8 cellular contexts compared by ENCODE assay signal in the genomic region with DNA sequence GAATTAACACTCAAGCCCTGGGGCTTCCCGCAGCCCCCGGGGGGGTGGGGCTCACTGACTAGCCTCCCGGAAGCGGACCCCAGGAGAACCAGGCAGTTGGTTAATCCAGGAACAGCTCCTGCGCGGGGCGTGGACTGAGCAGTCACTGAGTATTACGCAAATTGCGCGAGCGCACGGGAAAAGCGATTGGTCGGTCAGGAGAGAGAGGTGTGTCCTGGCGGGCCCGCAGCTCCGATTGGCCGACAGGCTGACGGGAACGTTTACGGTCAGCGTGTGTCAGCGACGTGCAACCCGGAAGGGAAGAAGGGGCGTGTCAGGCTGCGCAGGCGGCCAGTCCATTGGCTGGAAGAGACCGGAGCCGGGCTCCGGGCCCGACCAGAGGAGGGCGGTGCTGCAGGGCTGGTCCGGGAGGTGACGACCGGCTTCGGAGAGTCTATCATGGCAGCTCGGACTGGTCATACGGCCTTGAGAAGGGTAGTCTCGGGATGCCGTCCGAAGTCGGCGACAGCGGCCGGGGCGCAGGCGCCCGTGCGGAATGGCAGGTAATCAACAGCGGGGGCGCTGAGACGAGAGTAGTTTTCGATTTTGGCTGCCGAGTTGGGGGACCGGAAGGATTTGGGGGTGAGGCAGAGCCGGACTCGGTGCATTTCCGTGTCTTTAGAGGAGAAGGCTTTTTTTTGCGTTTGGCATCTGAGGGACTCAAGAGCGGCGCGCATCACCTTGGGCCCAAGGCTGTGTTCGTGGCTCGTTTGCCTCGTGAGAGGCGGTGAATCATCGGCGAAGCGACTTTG. TPM values are rescaled to one million over a fixed set of nuclear protein-coding genes. Genes with fewer than 3 reads are reported as not detected.
A peak's percentile ranks its signal among the peaks of the same experiment; 100 is the strongest.
DNase-seq lines count a peak whose midpoint lies in the region; ATAC-seq, FAIRE-seq and TF ChIP-seq lines count a peak whose summit lies in the region.

TSS of gene COQ10B (plus strand) at position 430 of the 791 bp plus-strand sequence. CDS start at position 439, 9 bp downstream.

- peak within 1 kb of the TSS in 3 of 4 experiments; percentile 89 to 92 (median 90); a peak in 6 of 7 replicates for H3K9ac ChIP-seq in H1 (replicated peaks in 1 of 4; ENCODE audit: extremely low read depth in 1 of 4, low read depth in 3 of 4, low read length in 3 of 4)

- H4K91ac ChIP-seq in H1 (replicated peaks; ENCODE audit: insufficient read length, low read length): peak within 1 kb of the TSS; percentile 36

- H3K27me3 ChIP-seq in Caco-2 (replicated peaks; ENCODE audit: control insufficient read depth, insufficient read depth, low read length) (no peaks in the 10 kb centered on the region), H1 (replicated peaks in 1 of 4; ENCODE audit: control insufficient read depth in 3 of 4, extremely low read depth in 1 of 4, insufficient read depth in 3 of 4, low read length in 3 of 4) (no peaks in the 10 kb centered on the region)

- peak in 1 of 2 experiments; percentile 65; a peak in 1 of 3 replicates for TF ChIP-seq EP300 in H1 (IDR thresholded peaks at IDR 0.05; ENCODE audit: borderline replicate concordance in 1 of 2, low read depth in 2 of 2, low read length in 2 of 2)

- FAIRE-seq in HTR-8/SVneo (lab: Jason Lieb, UNC) (peak; percentile 95), H1 (lab: Jason Lieb, UNC) (peak; percentile 45)

- H3K4me1 ChIP-seq in Caco-2 (peaks cover 16% of the 10 kb centered on the region), H1 (replicated peaks in 1 of 4; ENCODE audit: control insufficient read depth in 3 of 4, insufficient read depth in 4 of 4, low read length in 3 of 4) (peaks cover 0 to 5% (median 0%) of the 10 kb centered on the region in 4 experiments; a peak in 2 of 7 replicates)

- peak; percentile 32 to 92 for TF ChIP-seq POLR2A in H1 (IDR thresholded peaks at IDR 0.05; ENCODE audit: control extremely low read depth in 1 of 2, low read depth in 2 of 2, low read length in 2 of 2)

- H3K9me3 Mint-ChIP-seq in Caco-2 (ENCODE audit: unreplicated experiment): no peaks in the 10 kb centered on the region
- no peaks in the 10 kb centered on the region for H3K9me3 Mint-ChIP-seq in memory B cell

- H3K27me3 Mint-ChIP-seq in Caco-2 (ENCODE audit: insufficient read depth, unreplicated experiment): no peaks in the 10 kb centered on the region
- H3K27me3 Mint-ChIP-seq in memory B cell: no peaks in the 10 kb centered on the region

- no peaks in the 10 kb centered on the region for H3K36me3 ChIP-seq in Caco-2 (ENCODE audit: control insufficient read depth, insufficient read depth, low read length)
- H3K36me3 ChIP-seq in H1 (ENCODE audit: control insufficient read depth in 2 of 4, insufficient read depth in 4 of 4, low read length in 3 of 4): no peaks in the 10 kb centered on the region

- H3K23me2 ChIP-seq in H1 (ENCODE audit: low read depth, low read length): peaks cover 3% of the 10 kb centered on the region

- DNase-seq in Caco-2: peak; percentile 99 to 100
- peak; percentile 96 for DNase-seq in HTR-8/SVneo (ENCODE audit: insufficient read length, low spot score)
- DNase-seq in NOMO-1 treated with dmso at 0.1 percent for 144 hours (lab: John Stamatoyannopoulos, UW; ENCODE audit: unreplicated experiment): peak; percentile 100
- peak; percentile 86 to 98 (median 95) for DNase-seq in activated CD8-positive, alpha-beta memory T cell treated with anti-CD3 and anti-CD28 coated beads for 48 hours (ENCODE audit: low read depth in 2 of 3, low spot score in 2 of 3)
- DNase-seq in H1 (ENCODE audit: low read depth in 1 of 2, low spot score in 2 of 2): peak; percentile 96 to 99
- peak; percentile 89 to 97 for DNase-seq in memory B cell (ENCODE audit: low spot score in 2 of 2)
- DNase-seq in stimulated activated CD8-positive, alpha-beta memory T cell treated with anti-CD3 and anti-CD28 coated beads, Interleukin-12 subunit alpha, Interleukin-12 subunit beta, amount 100 ng/mL, for 24 hours (ENCODE audit: extremely low read depth): peak; percentile 98

- H3K18ac ChIP-seq in H1 (ENCODE audit: extremely low read depth, low read length): peak within 1 kb of the TSS; percentile 64

- 1% methylated on average over 70 of the region's 70 CpGs; no CpG with 5 or more reads in 1 of the 2 experiments for WGBS in H1 (ENCODE audit: extremely low coverage in 1 of 2, insufficient coverage in 1 of 2, insufficient read length in 1 of 2, insufficient replicate concordance in 2 of 2, low coverage in 1 of 2, low lambda C conversion rate in 2 of 2, missing lambda C conversion rate in 1 of 2), 2 experiments

- H4K20me1 ChIP-seq in H1 (replicated peaks in 1 of 2; ENCODE audit: control insufficient read depth in 1 of 2, insufficient read depth in 2 of 2, low read length in 2 of 2): peaks cover 0 to 4% of the 10 kb centered on the region in 2 experiments

- peaks cover 4% of the 10 kb centered on the region for H3K79me1 ChIP-seq in H1 (ENCODE audit: low read depth, low read length)

- H3K14ac ChIP-seq in H1 (ENCODE audit: insufficient read length): no peak within 1 kb of the TSS

- peak within 1 kb of the TSS; percentile 61 for H4K5ac ChIP-seq in H1 (ENCODE audit: insufficient read length, low read depth, low read length)

- no peak within 1 kb of the TSS for H3K23ac ChIP-seq in H1 (ENCODE audit: insufficient read length)

- H3K4me1 Mint-ChIP-seq in Caco-2 (ENCODE audit: low read depth, unreplicated experiment): peaks cover 17% of the 10 kb centered on the region
- H3K4me1 Mint-ChIP-seq in memory B cell: peaks cover 23% of the 10 kb centered on the region

- POLR2A ChIA-PET in Caco-2 (lab: Charles Lee) (interaction anchor here (0.5 to 4.0 kb wide), 13 partner anchors 9 to 550 kb away, joined by 3 to 64 read pairs (median 3); partner anchors contain the start of genes HSPD1, HSPE1, MARS2 and MOB4), H1 (lab: Charles Lee; ENCODE audit: partially characterized antibody) (interaction anchor here (0.8 to 4.8 kb wide), 11 partner anchors 13 to 82 kb away, joined by 3 to 40 read pairs (median 4); partner anchors contain the start of genes HSPD1, HSPE1 and SF3B1)

- no peak within 1 kb of the TSS for H2BK15ac ChIP-seq in H1 (ENCODE audit: low read length)

- peak within 1 kb of the TSS; percentile 92 for H2AFZ ChIP-seq in H1 (ENCODE audit: low read length)

- no TSS peak for BruUV-seq in Caco-2 (replicated peaks; lab: Mats Ljungman, UMichigan)

- peak in 1 of 2 experiments; percentile 46 for TF ChIP-seq CTCF in Caco-2 (IDR thresholded peaks at IDR 0.05; ENCODE audit: insufficient read depth in 1 of 2, low read depth in 1 of 2, low read length in 1 of 2, severe bottlenecking in 1 of 2, unreplicated experiment in 1 of 2)
- peak; percentile 0 to 23 (median 20); a peak in 2 of 4 replicates for TF ChIP-seq CTCF in H1 (IDR thresholded peaks at IDR 0.05; ENCODE audit: control extremely low read depth in 1 of 3, insufficient read depth in 1 of 3, low read depth in 1 of 3, low read length in 3 of 3)

- H2BK20ac ChIP-seq in H1 (ENCODE audit: low read length): no peak within 1 kb of the TSS

- intact Hi-C loops in Caco-2 (cut with micrococcal nuclease; ENCODE audit: unreplicated experiment): loop anchor here (1.0 to 10.0 kb wide), 5 partner anchors 8 to 251 kb away; partner anchors contain the start of genes HSPE1, MARS2 and SF3B1

- H3K27ac Mint-ChIP-seq in Caco-2 (ENCODE audit: unreplicated experiment): peak within 1 kb of the TSS; percentile 98
- H3K27ac Mint-ChIP-seq in memory B cell: peak within 1 kb of the TSS; percentile 99

- H2BK120ac ChIP-seq in H1 (replicated peaks; ENCODE audit: low read depth, low read length): no peak within 1 kb of the TSS

- no peak for TF ChIP-seq RAD21 in H1 (IDR thresholded peaks at IDR 0.05 in 1 of 2, conservative IDR thresholded peaks at IDR 0.05 in 1 of 2; ENCODE audit: low read depth in 2 of 2, low read length in 2 of 2)

- H3K79me2 ChIP-seq in H1 (ENCODE audit: control insufficient read depth in 1 of 2, insufficient read depth in 2 of 2, low read length in 2 of 2): peaks cover 16 to 36% of the 10 kb centered on the region in 2 experiments

- H2AK5ac ChIP-seq in H1 (ENCODE audit: low read depth, low read length): no peak within 1 kb of the TSS

- peak within 1 kb of the TSS; percentile 87 for H3K27ac ChIP-seq in H1 (ENCODE audit: low read depth, low read length)

- H4K8ac ChIP-seq in H1 (ENCODE audit: extremely low read depth, insufficient read depth, low read length): peak within 1 kb of the TSS; percentile 91

- CTCF ChIA-PET in Caco-2 (lab: Charles Lee): interaction anchor here (0.7 to 1.1 kb wide), 4 partner anchors 45 to 147 kb away, joined by 3 to 6 read pairs (median 4); partner anchors contain the start of genes HSPD1, HSPE1 and MOB4
- CTCF ChIA-PET in H1 (lab: Charles Lee; ENCODE audit: partially characterized antibody): interaction anchor here (0.6 to 1.6 kb wide), 5 partner anchors 9 to 248 kb away, joined by 3 to 4 read pairs (median 3); partner anchors contain the start of gene SF3B1

- H3K9me3 ChIP-seq in Caco-2: no peaks in the 10 kb centered on the region; the same call in 1 of the 2 replicates
- peaks cover 0 to 3% of the 10 kb centered on the region in 2 experiments; a peak in 1 of 4 replicates for H3K9me3 ChIP-seq in H1 (ENCODE audit: insufficient read depth in 2 of 2, low read depth in 1 of 2, low read length in 1 of 2)

- H3K4me3 Mint-ChIP-seq in Caco-2 (ENCODE audit: unreplicated experiment) (peak within 1 kb of the TSS; percentile 92), memory B cell (peak within 1 kb of the TSS; percentile 98)

- ATAC-seq in GM21367 (IDR thresholded peaks at IDR 0.05; ENCODE audit: unreplicated experiment): peak; percentile 96
- ATAC-seq in memory B cell (ENCODE audit: low read depth): peak; percentile 86

- peak within 1 kb of the TSS; percentile 86; the same call in 1 of the 2 replicates for H2BK5ac ChIP-seq in H1 (ENCODE audit: low read depth, low read length)

- H3K4ac ChIP-seq in H1 (replicated peaks; ENCODE audit: insufficient read length, low read depth, low read length): no peak within 1 kb of the TSS

- peaks cover 29% of the 10 kb centered on the region for H3K36me3 Mint-ChIP-seq in Caco-2 (ENCODE audit: insufficient read depth, unreplicated experiment)
- H3K36me3 Mint-ChIP-seq in memory B cell: no peaks in the 10 kb centered on the region

- H2BK12ac ChIP-seq in H1 (ENCODE audit: low read depth, low read length): peak within 1 kb of the TSS; percentile 78; the same call in 1 of the 2 replicates

- peak within 1 kb of the TSS; percentile 73 to 86 for H3K4me2 ChIP-seq in H1 (ENCODE audit: insufficient read depth in 1 of 2, low read depth in 2 of 2, low read length in 2 of 2)

- H3K4me3 ChIP-seq in Caco-2 (ENCODE audit: low read depth, low read length) (peak within 1 kb of the TSS; percentile 71), H1 (ENCODE audit: extremely low read depth in 1 of 4, insufficient read depth in 2 of 4, low read depth in 3 of 4, low read length in 4 of 4) (peak within 1 kb of the TSS; percentile 87 to 97 (median 93))

- H3K56ac ChIP-seq in H1 (replicated peaks; ENCODE audit: insufficient read length, low read depth, low read length): peak within 1 kb of the TSS; percentile 60

RNA-seq across cellular contexts. Expression of gene COQ10B, which starts in this region (rescaled TPM):
- total RNA-seq in Caco-2 (2022): 22.5 and 25.0 TPM in 2 replicates
- total RNA-seq in H1 (2021; fragmentation: NEBNext Ultra II Directional; extraction: Animal tissue kit (Norgen Biotek cat#: 25700)): 17.0 and 17.3 TPM in 2 replicates
- polyA plus RNA-seq in H1 (2011; rRNA removed): 1.7 and 1.9 TPM in 2 replicates
- 3.1 TPM for polyA plus RNA-seq in H1 (2011; cell fraction: cytosol; rRNA removed)
- 1.0 TPM for polyA plus RNA-seq in H1 (2011; cell fraction: nucleus; rRNA removed)
- 7.1 to 15.7 TPM (median 9.8 TPM) in 4 replicates for polyA plus RNA-seq in H1 (2012, experiment 1 of 2)
- 2.0 TPM for polyA plus RNA-seq in H1 (2012, experiment 2 of 2)
- polyA plus RNA-seq in H1 (2013, experiment 1 of 2): 9.7 TPM
- 10.2 TPM for polyA plus RNA-seq in H1 (2013, experiment 2 of 2)
- 2.0 and 4.4 TPM in 2 replicates for polyA minus RNA-seq in H1 (2011; rRNA and poly(A)+ RNA removed)
- 3.2 TPM for polyA minus RNA-seq in H1 (2011; cell fraction: cytosol; rRNA and poly(A)+ RNA removed)
- 7.4 TPM for polyA minus RNA-seq in H1 (2011; cell fraction: nucleus; rRNA and poly(A)+ RNA removed)

Comparison
In these comparisons a context has a peak if more than half of its experiments do, and no peak if none do; other contexts are left out.
1. Peak in every context shown above with its lines: DNase-seq, ATAC-seq, H3K4me3 ChIP-seq and H3K27ac ChIP-seq.